ENCODE assay signal across 8 cellular contexts in genomic region chr15:45166792-45167630, GRCh38. TPM values are rescaled to one million over a fixed set of nuclear protein-coding genes. Genes with fewer than 3 reads are reported as not detected.
A peak's percentile ranks its signal among the peaks of the same experiment; 100 is the strongest.
DNase-seq lines count a peak whose midpoint lies in the region; ATAC-seq and TF ChIP-seq lines count a peak whose summit lies in the region.

No MANE protein-coding gene starts in this region.

- peak; percentile 76 for TF ChIP-seq CTCF in lower lobe of right lung (IDR thresholded peaks at IDR 0.05)

- peak in 12 of 14 donors; percentile 63 to 90 (median 78) for DNase-seq in C1 segment of cervical spinal cord (lab: John Stamatoyannopoulos, UW)
- DNase-seq in NCI-H526 treated with DMSO at 0.1 percent for 48 hours (lab: John Stamatoyannopoulos, UW): peak; percentile 56
- DNase-seq in activated CD4-positive, alpha-beta T cell treated with anti-CD3 and anti-CD28 coated beads, Interleukin-2, amount 50 U/mL, for 4 hours: peak; percentile 78
- DNase-seq in lower lobe of right lung: peak; percentile 93
- DNase-seq in stimulated activated CD4-positive, alpha-beta T cell treated with anti-CD3 and anti-CD28 coated beads, TNF-alpha, amount 100 ng/mL, for 1 hour (ENCODE audit: low read depth in 3 of 3, low spot score in 1 of 3): peak; percentile 53 to 65 (median 62)

- H3K4me1 ChIP-seq in duodenal mucosa (ENCODE audit: control insufficient read depth in 1 of 2, insufficient read depth in 2 of 2, low read length in 2 of 2) (peaks cover 13 to 19% of the 10 kb centered on the region in 2 donors), lower lobe of right lung (peaks cover 39% of the 10 kb centered on the region)

- peak; percentile 62 for TF ChIP-seq POLR2A in GM19193 (IDR thresholded peaks at IDR 0.05; ENCODE audit: extremely low read depth, insufficient read depth, insufficient read length)

- intact Hi-C loops in lower lobe of right lung (cut with DNase I): no loop called here

- peak overlapping the region; percentile 60 to 75 for H3K9ac ChIP-seq in duodenal mucosa (ENCODE audit: low read depth in 1 of 2, low read length in 2 of 2)

- H3K27ac ChIP-seq in duodenal mucosa (ENCODE audit: low read depth, low read length) (peak overlapping the region; percentile 79), lower lobe of right lung (peak overlapping the region; percentile 99)

- H3K4me3 ChIP-seq in duodenal mucosa (ENCODE audit: low read depth in 1 of 2, low read length in 2 of 2) (peak overlapping the region; percentile 65 to 67), lower lobe of right lung (peak overlapping the region; percentile 67)

- H3K36me3 ChIP-seq in duodenal mucosa (ENCODE audit: control insufficient read depth in 1 of 2, insufficient read depth in 2 of 2, low read length in 2 of 2): peaks cover 0 to 5% of the 10 kb centered on the region in 2 donors
- H3K36me3 ChIP-seq in lower lobe of right lung: peaks cover 1% of the 10 kb centered on the region

- ATAC-seq in HG03432 (IDR thresholded peaks at IDR 0.05; ENCODE audit: unreplicated experiment) (peak; percentile 91), lower lobe of right lung (peak; percentile 87 to 88)

- H3K27me3 ChIP-seq in duodenal mucosa (ENCODE audit: control insufficient read depth in 1 of 2, insufficient read depth in 2 of 2, low read length in 2 of 2) (no peaks in the 10 kb centered on the region), lower lobe of right lung (ENCODE audit: low read depth) (no peaks in the 10 kb centered on the region)

- H3K9me3 ChIP-seq in duodenal mucosa (ENCODE audit: control insufficient read depth in 1 of 2, low read length in 2 of 2) (no peaks in the 10 kb centered on the region), lower lobe of right lung (no peaks in the 10 kb centered on the region)

RNA-seq across cellular contexts. Expression of gene SHF, which starts 20.8 kb away (rescaled TPM):
- total RNA-seq in lower lobe of right lung: 6.4 TPM

RNA-seq across cellular contexts. Expression of gene DUOX1, which starts 37.2 kb away (rescaled TPM):
- 317 TPM for total RNA-seq in lower lobe of right lung

RNA-seq across cellular contexts. Expression of gene DUOXA1, which starts 37.3 kb away (rescaled TPM):
- 131 TPM for total RNA-seq in lower lobe of right lung

RNA-seq across cellular contexts. Expression of gene DUOXA2, which starts 52.9 kb away (rescaled TPM):
- total RNA-seq in lower lobe of right lung: not detected

RNA-seq across cellular contexts. Expression of gene DUOX2, which starts 53.0 kb away (rescaled TPM):
- 4.0 TPM for total RNA-seq in lower lobe of right lung

Comparison
In these comparisons a context has a peak if more than half of its experiments do, and no peak if none do; other contexts are left out.
1. Peak in every context shown above with its lines: DNase-seq, ATAC-seq, H3K4me3 ChIP-seq and H3K27ac ChIP-seq.